ENCODE assay signal across 1 cellular context in the genomic region with DNA sequence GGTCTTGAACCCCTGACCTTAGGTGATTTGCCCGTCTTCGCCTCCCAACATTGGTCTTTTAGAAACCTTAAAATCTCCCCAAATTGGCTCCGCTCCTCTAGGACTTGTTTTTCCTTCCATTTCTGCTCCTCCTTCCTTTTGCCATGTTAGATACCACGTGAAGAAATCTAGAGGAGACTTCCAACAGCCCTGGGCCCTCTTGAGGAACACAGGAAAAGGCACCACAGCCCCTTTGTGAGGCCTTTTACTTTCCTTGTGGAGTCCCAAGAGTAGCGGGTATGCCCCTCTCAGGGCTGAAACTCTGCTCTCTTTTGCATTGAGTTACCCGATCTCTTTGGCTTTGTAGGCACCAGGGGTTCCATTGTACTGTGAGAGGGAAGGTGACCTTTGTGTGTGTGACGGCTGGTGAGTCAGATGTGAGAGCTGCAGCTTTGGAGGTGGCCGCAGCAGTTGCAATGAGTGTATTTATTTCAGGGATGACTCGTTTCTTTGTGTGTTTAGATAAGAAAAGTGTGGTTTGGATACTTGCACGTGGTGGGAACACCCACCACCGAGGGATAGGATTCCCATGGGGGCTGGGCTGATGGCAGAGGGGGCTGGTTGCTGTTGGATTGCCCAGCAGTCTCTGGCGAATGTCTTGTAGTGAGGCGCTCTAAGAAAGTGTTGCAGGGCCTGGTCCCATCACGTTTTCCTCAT.
TF ChIP-seq lines count a peak whose summit lies in the region.

No MANE protein-coding gene starts in this region.

TF ChIP-seq in K562, 482 proteins besides CTCF, POLR2A, EP300 and RAD21 (continued from another document and continues in another):
- TF ChIP-seq, protein P1, sequence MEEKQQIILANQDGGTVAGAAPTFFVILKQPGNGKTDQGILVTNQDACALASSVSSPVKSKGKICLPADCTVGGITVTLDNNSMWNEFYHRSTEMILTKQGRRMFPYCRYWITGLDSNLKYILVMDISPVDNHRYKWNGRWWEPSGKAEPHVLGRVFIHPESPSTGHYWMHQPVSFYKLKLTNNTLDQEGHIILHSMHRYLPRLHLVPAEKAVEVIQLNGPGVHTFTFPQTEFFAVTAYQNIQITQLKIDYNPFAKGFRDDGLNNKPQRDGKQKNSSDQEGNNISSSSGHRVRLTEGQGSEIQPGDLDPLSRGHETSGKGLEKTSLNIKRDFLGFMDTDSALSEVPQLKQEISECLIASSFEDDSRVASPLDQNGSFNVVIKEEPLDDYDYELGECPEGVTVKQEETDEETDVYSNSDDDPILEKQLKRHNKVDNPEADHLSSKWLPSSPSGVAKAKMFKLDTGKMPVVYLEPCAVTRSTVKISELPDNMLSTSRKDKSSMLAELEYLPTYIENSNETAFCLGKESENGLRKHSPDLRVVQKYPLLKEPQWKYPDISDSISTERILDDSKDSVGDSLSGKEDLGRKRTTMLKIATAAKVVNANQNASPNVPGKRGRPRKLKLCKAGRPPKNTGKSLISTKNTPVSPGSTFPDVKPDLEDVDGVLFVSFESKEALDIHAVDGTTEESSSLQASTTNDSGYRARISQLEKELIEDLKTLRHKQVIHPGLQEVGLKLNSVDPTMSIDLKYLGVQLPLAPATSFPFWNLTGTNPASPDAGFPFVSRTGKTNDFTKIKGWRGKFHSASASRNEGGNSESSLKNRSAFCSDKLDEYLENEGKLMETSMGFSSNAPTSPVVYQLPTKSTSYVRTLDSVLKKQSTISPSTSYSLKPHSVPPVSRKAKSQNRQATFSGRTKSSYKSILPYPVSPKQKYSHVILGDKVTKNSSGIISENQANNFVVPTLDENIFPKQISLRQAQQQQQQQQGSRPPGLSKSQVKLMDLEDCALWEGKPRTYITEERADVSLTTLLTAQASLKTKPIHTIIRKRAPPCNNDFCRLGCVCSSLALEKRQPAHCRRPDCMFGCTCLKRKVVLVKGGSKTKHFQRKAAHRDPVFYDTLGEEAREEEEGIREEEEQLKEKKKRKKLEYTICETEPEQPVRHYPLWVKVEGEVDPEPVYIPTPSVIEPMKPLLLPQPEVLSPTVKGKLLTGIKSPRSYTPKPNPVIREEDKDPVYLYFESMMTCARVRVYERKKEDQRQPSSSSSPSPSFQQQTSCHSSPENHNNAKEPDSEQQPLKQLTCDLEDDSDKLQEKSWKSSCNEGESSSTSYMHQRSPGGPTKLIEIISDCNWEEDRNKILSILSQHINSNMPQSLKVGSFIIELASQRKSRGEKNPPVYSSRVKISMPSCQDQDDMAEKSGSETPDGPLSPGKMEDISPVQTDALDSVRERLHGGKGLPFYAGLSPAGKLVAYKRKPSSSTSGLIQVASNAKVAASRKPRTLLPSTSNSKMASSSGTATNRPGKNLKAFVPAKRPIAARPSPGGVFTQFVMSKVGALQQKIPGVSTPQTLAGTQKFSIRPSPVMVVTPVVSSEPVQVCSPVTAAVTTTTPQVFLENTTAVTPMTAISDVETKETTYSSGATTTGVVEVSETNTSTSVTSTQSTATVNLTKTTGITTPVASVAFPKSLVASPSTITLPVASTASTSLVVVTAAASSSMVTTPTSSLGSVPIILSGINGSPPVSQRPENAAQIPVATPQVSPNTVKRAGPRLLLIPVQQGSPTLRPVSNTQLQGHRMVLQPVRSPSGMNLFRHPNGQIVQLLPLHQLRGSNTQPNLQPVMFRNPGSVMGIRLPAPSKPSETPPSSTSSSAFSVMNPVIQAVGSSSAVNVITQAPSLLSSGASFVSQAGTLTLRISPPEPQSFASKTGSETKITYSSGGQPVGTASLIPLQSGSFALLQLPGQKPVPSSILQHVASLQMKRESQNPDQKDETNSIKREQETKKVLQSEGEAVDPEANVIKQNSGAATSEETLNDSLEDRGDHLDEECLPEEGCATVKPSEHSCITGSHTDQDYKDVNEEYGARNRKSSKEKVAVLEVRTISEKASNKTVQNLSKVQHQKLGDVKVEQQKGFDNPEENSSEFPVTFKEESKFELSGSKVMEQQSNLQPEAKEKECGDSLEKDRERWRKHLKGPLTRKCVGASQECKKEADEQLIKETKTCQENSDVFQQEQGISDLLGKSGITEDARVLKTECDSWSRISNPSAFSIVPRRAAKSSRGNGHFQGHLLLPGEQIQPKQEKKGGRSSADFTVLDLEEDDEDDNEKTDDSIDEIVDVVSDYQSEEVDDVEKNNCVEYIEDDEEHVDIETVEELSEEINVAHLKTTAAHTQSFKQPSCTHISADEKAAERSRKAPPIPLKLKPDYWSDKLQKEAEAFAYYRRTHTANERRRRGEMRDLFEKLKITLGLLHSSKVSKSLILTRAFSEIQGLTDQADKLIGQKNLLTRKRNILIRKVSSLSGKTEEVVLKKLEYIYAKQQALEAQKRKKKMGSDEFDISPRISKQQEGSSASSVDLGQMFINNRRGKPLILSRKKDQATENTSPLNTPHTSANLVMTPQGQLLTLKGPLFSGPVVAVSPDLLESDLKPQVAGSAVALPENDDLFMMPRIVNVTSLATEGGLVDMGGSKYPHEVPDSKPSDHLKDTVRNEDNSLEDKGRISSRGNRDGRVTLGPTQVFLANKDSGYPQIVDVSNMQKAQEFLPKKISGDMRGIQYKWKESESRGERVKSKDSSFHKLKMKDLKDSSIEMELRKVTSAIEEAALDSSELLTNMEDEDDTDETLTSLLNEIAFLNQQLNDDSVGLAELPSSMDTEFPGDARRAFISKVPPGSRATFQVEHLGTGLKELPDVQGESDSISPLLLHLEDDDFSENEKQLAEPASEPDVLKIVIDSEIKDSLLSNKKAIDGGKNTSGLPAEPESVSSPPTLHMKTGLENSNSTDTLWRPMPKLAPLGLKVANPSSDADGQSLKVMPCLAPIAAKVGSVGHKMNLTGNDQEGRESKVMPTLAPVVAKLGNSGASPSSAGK (IDR thresholded peaks at IDR 0.05): peak; percentile 36; the same call in 1 of the 2 replicates
- TF ChIP-seq ZNF224 (CRISPR knock-in tag; IDR thresholded peaks at IDR 0.05): no peak
- TF ChIP-seq ZNF311 (CRISPR knock-in tag; IDR thresholded peaks at IDR 0.05): 0 out of 2 replicates have a peak, but pooled peaks have one; percentile 31
- no peak for TF ChIP-seq MTA1 (IDR thresholded peaks at IDR 0.05; ENCODE audit: borderline replicate concordance)
- peak; percentile 36; the same call in 1 of the 2 replicates for TF ChIP-seq NFE2 (IDR thresholded peaks at IDR 0.05; ENCODE audit: low read depth)
- TF ChIP-seq FOS (IDR thresholded peaks at IDR 0.05; ENCODE audit: extremely low read depth, insufficient read length): no peak
- TF ChIP-seq, protein P2, sequence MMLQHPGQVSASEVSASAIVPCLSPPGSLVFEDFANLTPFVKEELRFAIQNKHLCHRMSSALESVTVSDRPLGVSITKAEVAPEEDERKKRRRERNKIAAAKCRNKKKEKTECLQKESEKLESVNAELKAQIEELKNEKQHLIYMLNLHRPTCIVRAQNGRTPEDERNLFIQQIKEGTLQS (IDR thresholded peaks at IDR 0.05): peak; percentile 65
- TF ChIP-seq, protein P2 (CRISPR knock-in tag; conservative IDR thresholded peaks at IDR 0.05): no peak
- TF ChIP-seq, protein P3, sequence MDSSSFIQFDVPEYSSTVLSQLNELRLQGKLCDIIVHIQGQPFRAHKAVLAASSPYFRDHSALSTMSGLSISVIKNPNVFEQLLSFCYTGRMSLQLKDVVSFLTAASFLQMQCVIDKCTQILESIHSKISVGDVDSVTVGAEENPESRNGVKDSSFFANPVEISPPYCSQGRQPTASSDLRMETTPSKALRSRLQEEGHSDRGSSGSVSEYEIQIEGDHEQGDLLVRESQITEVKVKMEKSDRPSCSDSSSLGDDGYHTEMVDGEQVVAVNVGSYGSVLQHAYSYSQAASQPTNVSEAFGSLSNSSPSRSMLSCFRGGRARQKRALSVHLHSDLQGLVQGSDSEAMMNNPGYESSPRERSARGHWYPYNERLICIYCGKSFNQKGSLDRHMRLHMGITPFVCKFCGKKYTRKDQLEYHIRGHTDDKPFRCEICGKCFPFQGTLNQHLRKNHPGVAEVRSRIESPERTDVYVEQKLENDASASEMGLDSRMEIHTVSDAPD (CRISPR knock-in tag; IDR thresholded peaks at IDR 0.05): no peak
- TF ChIP-seq ZNF316 (IDR thresholded peaks at IDR 0.05): no peak
- no peak for TF ChIP-seq MTA2 (IDR thresholded peaks at IDR 0.05; ENCODE audit: low read depth)
- TF ChIP-seq, protein P4, sequence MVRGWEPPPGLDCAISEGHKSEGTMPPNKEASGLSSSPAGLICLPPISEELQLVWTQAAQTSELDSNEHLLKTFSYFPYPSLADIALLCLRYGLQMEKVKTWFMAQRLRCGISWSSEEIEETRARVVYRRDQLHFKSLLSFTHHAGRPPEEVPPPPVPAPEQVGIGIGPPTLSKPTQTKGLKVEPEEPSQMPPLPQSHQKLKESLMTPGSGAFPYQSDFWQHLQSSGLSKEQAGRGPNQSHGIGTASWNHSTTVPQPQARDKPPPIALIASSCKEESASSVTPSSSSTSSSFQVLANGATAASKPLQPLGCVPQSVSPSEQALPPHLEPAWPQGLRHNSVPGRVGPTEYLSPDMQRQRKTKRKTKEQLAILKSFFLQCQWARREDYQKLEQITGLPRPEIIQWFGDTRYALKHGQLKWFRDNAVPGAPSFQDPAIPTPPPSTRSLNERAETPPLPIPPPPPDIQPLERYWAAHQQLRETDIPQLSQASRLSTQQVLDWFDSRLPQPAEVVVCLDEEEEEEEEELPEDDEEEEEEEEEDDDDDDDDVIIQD (CRISPR knock-in tag; IDR thresholded peaks at IDR 0.05): no peak
- no peak for TF ChIP-seq PHF21A (IDR thresholded peaks at IDR 0.05; ENCODE audit: borderline replicate concordance, low read depth)
- TF ChIP-seq, protein P5, sequence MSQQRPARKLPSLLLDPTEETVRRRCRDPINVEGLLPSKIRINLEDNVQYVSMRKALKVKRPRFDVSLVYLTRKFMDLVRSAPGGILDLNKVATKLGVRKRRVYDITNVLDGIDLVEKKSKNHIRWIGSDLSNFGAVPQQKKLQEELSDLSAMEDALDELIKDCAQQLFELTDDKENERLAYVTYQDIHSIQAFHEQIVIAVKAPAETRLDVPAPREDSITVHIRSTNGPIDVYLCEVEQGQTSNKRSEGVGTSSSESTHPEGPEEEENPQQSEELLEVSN (IDR thresholded peaks at IDR 0.05; ENCODE audit: borderline replicate concordance in 1 of 2, extremely low read depth in 1 of 2, insufficient read depth in 1 of 2, insufficient read length in 1 of 2, low read depth in 1 of 2, low read length in 1 of 2, poor library complexity in 1 of 2, severe bottlenecking in 1 of 2): peak in 1 of 2 experiments; percentile 35
- no peak for TF ChIP-seq ATF1 (CRISPR knock-in tag; IDR thresholded peaks at IDR 0.05)
- no peak for TF ChIP-seq ATF1 (tag; IDR thresholded peaks at IDR 0.05)
- 0 out of 2 replicates have a peak, but pooled peaks have one; percentile 17 for TF ChIP-seq MAFG (tag; conservative IDR thresholded peaks at IDR 0.05)
- TF ChIP-seq ZNF583 (CRISPR knock-in tag; IDR thresholded peaks at IDR 0.05): 0 out of 2 replicates have a peak, but pooled peaks have one; percentile 36
- peak; percentile 25; the same call in 1 of the 2 replicates for TF ChIP-seq EGR1 (conservative IDR thresholded peaks at IDR 0.05)
- TF ChIP-seq CBFA2T3 (IDR thresholded peaks at IDR 0.05): peak; percentile 64
- TF ChIP-seq, protein P6, sequence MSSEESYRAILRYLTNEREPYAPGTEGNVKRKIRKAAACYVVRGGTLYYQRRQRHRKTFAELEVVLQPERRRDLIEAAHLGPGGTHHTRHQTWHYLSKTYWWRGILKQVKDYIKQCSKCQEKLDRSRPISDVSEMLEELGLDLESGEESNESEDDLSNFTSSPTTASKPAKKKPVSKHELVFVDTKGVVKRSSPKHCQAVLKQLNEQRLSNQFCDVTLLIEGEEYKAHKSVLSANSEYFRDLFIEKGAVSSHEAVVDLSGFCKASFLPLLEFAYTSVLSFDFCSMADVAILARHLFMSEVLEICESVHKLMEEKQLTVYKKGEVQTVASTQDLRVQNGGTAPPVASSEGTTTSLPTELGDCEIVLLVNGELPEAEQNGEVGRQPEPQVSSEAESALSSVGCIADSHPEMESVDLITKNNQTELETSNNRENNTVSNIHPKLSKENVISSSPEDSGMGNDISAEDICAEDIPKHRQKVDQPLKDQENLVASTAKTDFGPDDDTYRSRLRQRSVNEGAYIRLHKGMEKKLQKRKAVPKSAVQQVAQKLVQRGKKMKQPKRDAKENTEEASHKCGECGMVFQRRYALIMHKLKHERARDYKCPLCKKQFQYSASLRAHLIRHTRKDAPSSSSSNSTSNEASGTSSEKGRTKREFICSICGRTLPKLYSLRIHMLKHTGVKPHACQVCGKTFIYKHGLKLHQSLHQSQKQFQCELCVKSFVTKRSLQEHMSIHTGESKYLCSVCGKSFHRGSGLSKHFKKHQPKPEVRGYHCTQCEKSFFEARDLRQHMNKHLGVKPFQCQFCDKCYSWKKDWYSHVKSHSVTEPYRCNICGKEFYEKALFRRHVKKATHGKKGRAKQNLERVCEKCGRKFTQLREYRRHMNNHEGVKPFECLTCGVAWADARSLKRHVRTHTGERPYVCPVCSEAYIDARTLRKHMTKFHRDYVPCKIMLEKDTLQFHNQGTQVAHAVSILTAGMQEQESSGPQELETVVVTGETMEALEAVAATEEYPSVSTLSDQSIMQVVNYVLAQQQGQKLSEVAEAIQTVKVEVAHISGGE (CRISPR knock-in tag; IDR thresholded peaks at IDR 0.05): peak in 1 of 3 experiments; percentile 32; a peak in 1 of 6 replicates
- TF ChIP-seq EWSR1 (IDR thresholded peaks at IDR 0.05; ENCODE audit: borderline replicate concordance, low read depth, partially characterized antibody): no peak
- TF ChIP-seq, protein P7, sequence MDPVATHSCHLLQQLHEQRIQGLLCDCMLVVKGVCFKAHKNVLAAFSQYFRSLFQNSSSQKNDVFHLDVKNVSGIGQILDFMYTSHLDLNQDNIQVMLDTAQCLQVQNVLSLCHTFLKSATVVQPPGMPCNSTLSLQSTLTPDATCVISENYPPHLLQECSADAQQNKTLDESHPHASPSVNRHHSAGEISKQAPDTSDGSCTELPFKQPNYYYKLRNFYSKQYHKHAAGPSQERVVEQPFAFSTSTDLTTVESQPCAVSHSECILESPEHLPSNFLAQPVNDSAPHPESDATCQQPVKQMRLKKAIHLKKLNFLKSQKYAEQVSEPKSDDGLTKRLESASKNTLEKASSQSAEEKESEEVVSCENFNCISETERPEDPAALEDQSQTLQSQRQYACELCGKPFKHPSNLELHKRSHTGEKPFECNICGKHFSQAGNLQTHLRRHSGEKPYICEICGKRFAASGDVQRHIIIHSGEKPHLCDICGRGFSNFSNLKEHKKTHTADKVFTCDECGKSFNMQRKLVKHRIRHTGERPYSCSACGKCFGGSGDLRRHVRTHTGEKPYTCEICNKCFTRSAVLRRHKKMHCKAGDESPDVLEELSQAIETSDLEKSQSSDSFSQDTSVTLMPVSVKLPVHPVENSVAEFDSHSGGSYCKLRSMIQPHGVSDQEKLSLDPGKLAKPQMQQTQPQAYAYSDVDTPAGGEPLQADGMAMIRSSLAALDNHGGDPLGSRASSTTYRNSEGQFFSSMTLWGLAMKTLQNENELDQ (CRISPR knock-in tag; IDR thresholded peaks at IDR 0.05; ENCODE audit: borderline replicate concordance): no peak
- TF ChIP-seq, protein P8, sequence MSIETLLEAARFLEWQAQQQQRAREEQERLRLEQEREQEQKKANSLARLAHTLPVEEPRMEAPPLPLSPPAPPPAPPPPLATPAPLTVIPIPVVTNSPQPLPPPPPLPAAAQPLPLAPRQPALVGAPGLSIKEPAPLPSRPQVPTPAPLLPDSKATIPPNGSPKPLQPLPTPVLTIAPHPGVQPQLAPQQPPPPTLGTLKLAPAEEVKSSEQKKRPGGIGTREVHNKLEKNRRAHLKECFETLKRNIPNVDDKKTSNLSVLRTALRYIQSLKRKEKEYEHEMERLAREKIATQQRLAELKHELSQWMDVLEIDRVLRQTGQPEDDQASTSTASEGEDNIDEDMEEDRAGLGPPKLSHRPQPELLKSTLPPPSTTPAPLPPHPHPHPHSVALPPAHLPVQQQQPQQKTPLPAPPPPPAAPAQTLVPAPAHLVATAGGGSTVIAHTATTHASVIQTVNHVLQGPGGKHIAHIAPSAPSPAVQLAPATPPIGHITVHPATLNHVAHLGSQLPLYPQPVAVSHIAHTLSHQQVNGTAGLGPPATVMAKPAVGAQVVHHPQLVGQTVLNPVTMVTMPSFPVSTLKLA (conservative IDR thresholded peaks at IDR 0.05): peak in 1 of 2 experiments; percentile 38; a peak in 1 of 4 replicates
- 0 out of 2 replicates have a peak, but pooled peaks have one; percentile 20 for TF ChIP-seq DPF2 (IDR thresholded peaks at IDR 0.05)
